ENCODE assay signal across 11 cellular contexts in the genomic region with DNA sequence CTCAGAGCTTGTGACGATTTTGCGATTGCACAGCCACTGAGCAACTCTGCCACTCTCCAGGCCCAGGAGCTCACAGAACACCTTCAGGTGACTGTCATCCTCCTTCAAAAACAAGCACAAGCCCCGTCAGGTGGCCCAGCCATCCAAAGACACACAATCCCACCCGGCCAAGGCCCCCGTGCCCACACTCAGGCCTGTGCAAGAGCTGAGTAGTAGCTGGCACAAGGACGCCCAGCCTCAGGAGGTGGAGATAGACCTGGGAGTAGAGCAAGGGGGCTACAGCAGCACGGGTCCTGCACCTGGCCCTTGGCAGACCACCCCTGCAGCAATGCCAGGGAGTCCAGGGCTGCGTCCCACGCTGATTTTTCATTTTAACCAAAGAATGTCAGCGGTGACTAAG. TPM values are rescaled to one million over a fixed set of nuclear protein-coding genes. Genes with fewer than 3 reads are reported as not detected.
DNase-seq lines count a peak whose midpoint lies in the region; ATAC-seq, FAIRE-seq and TF ChIP-seq lines count a peak whose summit lies in the region.
"Had no signal": no experiment of that assay in that cellular context is flagged by ENCODE, and none has a peak within 500 bp of the region (broad histone marks: within the 10 kb centered on the region; RNA-seq: fewer than 3 reads in every experiment).

No MANE protein-coding gene starts in this region.

- no peak for TF ChIP-seq CTCF in heart left ventricle (IDR thresholded peaks at IDR 0.05)
- TF ChIP-seq CTCF in GM12878 (IDR thresholded peaks at IDR 0.05 in 2 of 3, conservative IDR thresholded peaks at IDR 0.05 in 1 of 3; ENCODE audit: control insufficient read depth in 2 of 3, extremely low read depth in 1 of 3, insufficient read depth in 1 of 3, low read depth in 3 of 3, low read length in 3 of 3): no peak
- TF ChIP-seq CTCF in upper lobe of right lung (IDR thresholded peaks at IDR 0.05): no peak

- H3K27ac Mint-ChIP-seq in naive thymus-derived CD8-positive, alpha-beta T cell: peak overlapping the region in 8 of 10 donors; percentile 47 to 84 (median 74)

- ATAC-seq in heart left ventricle (no peak), left ventricle myocardium superior (no peak), GM12878 (no peak), upper lobe of right lung (no peak)
- no peak for ATAC-seq in naive thymus-derived CD8-positive, alpha-beta T cell

- peak overlapping the region; percentile 73; the same call in 1 of the 2 replicates for H3K9ac ChIP-seq in GM12878 (ENCODE audit: control insufficient read depth, insufficient read depth, low read length)

- DNase-seq in heart left ventricle (no peak), left ventricle myocardium superior (no peak), GM12878 (ENCODE audit: low read depth, low spot score) (no peak), upper lobe of right lung (no peak), Kasumi-1 (lab: John Stamatoyannopoulos, UW) (no peak), NCI-H774 (lab: John Stamatoyannopoulos, UW) (no peak), NCI-H69 (lab: John Stamatoyannopoulos, UW) (no peak)
- no peak for DNase-seq in naive thymus-derived CD8-positive, alpha-beta T cell
- DNase-seq: NCI-H1092 had no signal

- H3K27ac ChIP-seq in heart left ventricle: peak overlapping the region in 11 of 12 donors; percentile 6 to 74 (median 50)
- peak overlapping the region; percentile 95 for H3K27ac ChIP-seq in GM12878 (ENCODE audit: control insufficient read depth, insufficient read depth)
- H3K27ac ChIP-seq in upper lobe of right lung: peak overlapping the region; percentile 68

- no peaks in the 10 kb centered on the region for H3K27me3 Mint-ChIP-seq in naive thymus-derived CD8-positive, alpha-beta T cell

- TF ChIP-seq EP300 in GM12878 (IDR thresholded peaks at IDR 0.05; ENCODE audit: borderline replicate concordance in 1 of 2, control insufficient read depth in 1 of 2, low read depth in 2 of 2, low read length in 2 of 2): no peak

- no peak overlapping the region; the same call in 1 of the 2 replicates for H2AFZ ChIP-seq in GM12878 (ENCODE audit: control insufficient read depth, low read depth, low read length)

- WGBS in heart left ventricle, 4 donors: 92 to 99% (median 97%) methylated on average over 10 of the region's 10 CpGs
- WGBS in GM12878 (ENCODE audit: insufficient coverage, insufficient replicate concordance, low lambda C conversion rate, missing lambda C conversion rate): 97% methylated on average over 10 of the region's 10 CpGs

- peak overlapping the region in 2 of 10 donors; percentile 10 to 26 for H3K4me3 Mint-ChIP-seq in naive thymus-derived CD8-positive, alpha-beta T cell

- H3K4me1 ChIP-seq in heart left ventricle: peaks cover 0 to 37% (median 20%) of the 10 kb centered on the region in 12 donors
- peaks cover 26% of the 10 kb centered on the region for H3K4me1 ChIP-seq in GM12878 (ENCODE audit: control insufficient read depth, insufficient read depth, low read length)
- peaks cover 16% of the 10 kb centered on the region for H3K4me1 ChIP-seq in upper lobe of right lung

- POLR2A ChIA-PET in GM12878 (lab: Charles Lee): interaction anchor here (1.0 kb wide), 1 partner anchor 422 kb away, joined by 3 read pairs; no protein-coding TSS in a partner anchor
- POLR2A ChIA-PET in naive thymus-derived CD8-positive, alpha-beta T cell (lab: Charles Lee): interaction anchor here (0.5 to 1.3 kb wide), 3 partner anchors 35 to 416 kb away, joined by 3 read pairs; no protein-coding TSS in a partner anchor

- no peaks in the 10 kb centered on the region for H3K79me2 ChIP-seq in GM12878 (ENCODE audit: control insufficient read depth, insufficient read depth, low read length)

- SMC1A ChIA-PET in GM12878 (lab: Charles Lee; ENCODE audit: uncharacterized antibody, unreplicated experiment): interaction anchor here (1.0 to 10.7 kb wide), 14 partner anchors 27 to 477 kb away, joined by 3 to 143 read pairs (median 5); no protein-coding TSS in a partner anchor

- in situ Hi-C loops in GM12878 (cut with MboI): no loop called here

- intact Hi-C loops in heart left ventricle (cut with DNase I) (no loop called here), left ventricle myocardium superior (cut with micrococcal nuclease) (no loop called here), GM12878 (cut with micrococcal nuclease; ENCODE audit: unreplicated experiment) (loop anchor here (5.0 kb wide), 1 partner anchor 46 kb away; no protein-coding TSS in a partner anchor), upper lobe of right lung (cut with DNase I) (no loop called here)

- H3K36me3 Mint-ChIP-seq in naive thymus-derived CD8-positive, alpha-beta T cell: no peaks in the 10 kb centered on the region

- H3K36me3 ChIP-seq in heart left ventricle: no peaks in the 10 kb centered on the region
- no peaks in the 10 kb centered on the region for H3K36me3 ChIP-seq in GM12878 (ENCODE audit: control insufficient read depth in 2 of 2, insufficient read depth in 2 of 2, low read length in 1 of 2)
- H3K36me3 ChIP-seq in upper lobe of right lung: peaks cover 8% of the 10 kb centered on the region

- RAD21 ChIA-PET in GM12878 (lab: Charles Lee; ENCODE audit: unreplicated experiment): interaction anchor here (0.8 to 11.0 kb wide), 9 partner anchors 10 to 472 kb away, joined by 3 to 121 read pairs (median 4); no protein-coding TSS in a partner anchor

- H3K27me3 ChIP-seq in heart left ventricle (no peaks in the 10 kb centered on the region), GM12878 (replicated peaks in 1 of 2; ENCODE audit: control insufficient read depth in 2 of 2, insufficient read depth in 2 of 2, low read length in 1 of 2) (no peaks in the 10 kb centered on the region), upper lobe of right lung (no peaks in the 10 kb centered on the region)
- H3K27me3 ChIP-seq: BLaER1 treated with 17β-estradiol and CSF1 and Interleukin-3, amounts not matched to agents 10 nM and 100 nM had no signal

- CTCF ChIA-PET in GM12878 (lab: Yijun Ruan, JAX): interaction anchor here (0.8 to 10.5 kb wide), 12 partner anchors 9 to 477 kb away, joined by 3 to 191 read pairs (median 6); no protein-coding TSS in a partner anchor

- H3K9me3 ChIP-seq in heart left ventricle (no peaks in the 10 kb centered on the region), GM12878 (replicated peaks; ENCODE audit: control insufficient read depth, insufficient read depth, low read length) (no peaks in the 10 kb centered on the region), upper lobe of right lung (no peaks in the 10 kb centered on the region)
- H3K9me3 ChIP-seq: BLaER1 treated with 17β-estradiol and CSF1 and Interleukin-3, amounts not matched to agents 10 nM and 100 nM had no signal

- no peaks in the 10 kb centered on the region for H3K9me3 Mint-ChIP-seq in naive thymus-derived CD8-positive, alpha-beta T cell

- no peaks in the 10 kb centered on the region for H4K20me1 ChIP-seq in GM12878 (ENCODE audit: control insufficient read depth, insufficient read depth)
- H4K20me1 ChIP-seq: BLaER1 treated with 17β-estradiol and CSF1 and Interleukin-3, amounts not matched to agents 10 nM and 100 nM had no signal

- no peak for FAIRE-seq in GM12878 (lab: Jason Lieb, UNC)

- H3K4me1 Mint-ChIP-seq in naive thymus-derived CD8-positive, alpha-beta T cell: peaks cover 31 to 50% (median 47%) of the 10 kb centered on the region in 4 donors

- H3K4me3 ChIP-seq in heart left ventricle (no peak overlapping the region), GM12878 (no peak overlapping the region), upper lobe of right lung (no peak overlapping the region)
- H3K4me3 ChIP-seq: BLaER1 treated with 17β-estradiol and CSF1 and Interleukin-3, amounts not matched to agents 10 nM and 100 nM; lung had no signal

- TF ChIP-seq POLR2A in heart left ventricle (IDR thresholded peaks at IDR 0.05) (no peak), GM12878 (IDR thresholded peaks at IDR 0.05; ENCODE audit: low read depth, low read length) (no peak)

- no TSS peak for BruUV-seq in GM12878 (replicated peaks; lab: Mats Ljungman, UMichigan)

- no peak for TF ChIP-seq RAD21 in GM12878 (IDR thresholded peaks at IDR 0.05; ENCODE audit: insufficient read depth, low read depth, low read length)

- no peak overlapping the region; the same call in 1 of the 2 replicates for H3K4me2 ChIP-seq in GM12878 (ENCODE audit: control insufficient read depth, insufficient read depth)

TF ChIP-seq in GM12878, 131 proteins besides CTCF, POLR2A, EP300 and RAD21:
- TF ChIP-seq CREB1 (IDR thresholded peaks at IDR 0.05; ENCODE audit: low read depth) (no peak), CBX5 (IDR thresholded peaks at IDR 0.05; ENCODE audit: low read depth) (no peak), SMAD5 (IDR thresholded peaks at IDR 0.05; ENCODE audit: low read depth) (no peak)

RNA-seq across cellular contexts. Expression of a gene that starts 34.6 kb away (rescaled TPM):
- 1 to 10 TPM; 1.0 to 7.2 (median 3.4) TPM for total RNA-seq in heart left ventricle
- under 1 TPM; 0.89 to 0.95 TPM for polyA plus RNA-seq in heart left ventricle
- 2.1 TPM for total RNA-seq in left ventricle myocardium superior
- 0.59 and 0.92 TPM in 2 replicates for total RNA-seq in GM12878 (2013; cell fraction: nucleolus; rRNA removed)
- total RNA-seq in GM12878 (2014; rRNA removed): 0.76 and 0.79 TPM in 2 replicates
- 0.69 and 0.72 TPM in 2 replicates for total RNA-seq in GM12878 (2014; rRNA removed; fragmentation: Illumina TruSeq; extraction: Trizol)
- 0.97 and 1.0 TPM in 2 replicates for total RNA-seq in GM12878 (2021)
- polyA plus RNA-seq in GM12878 (2011; ENCODE audit: low read depth): 0.29 TPM
- 1.3 TPM in 2 replicates for polyA plus RNA-seq in GM12878 (2011; rRNA removed)
- 0.74 and 0.79 TPM in 2 replicates for polyA plus RNA-seq in GM12878 (2011; cell fraction: cytosol; rRNA removed)
- 0.75 and 0.80 TPM in 2 replicates for polyA plus RNA-seq in GM12878 (2011; cell fraction: nucleus; rRNA removed)
- 0.52 and 0.62 TPM in 2 replicates for polyA plus RNA-seq in GM12878 (2012)
- polyA plus RNA-seq in GM12878 (2014; fragmentation: Illumina TruSeq; extraction: Trizol): 0.98 and 2.4 TPM in 2 replicates
- under 1 TPM; 0.40 to 0.42 TPM for polyA plus RNA-seq in GM12878 (2014; fragmentation: Nextera tagmentation; extraction: Ambion mirVana)
- 0.76 and 1.1 TPM in 2 replicates for polyA plus RNA-seq in GM12878 (2014; rRNA removed)
- polyA plus RNA-seq in GM12878 (2016; fragmentation: Nextera tagmentation; extraction: Ambion mirVana): under 1 TPM; 0.29 to 0.75 TPM
- 2.2 and 2.4 TPM in 2 replicates for polyA minus RNA-seq in GM12878 (2011; rRNA and poly(A)+ RNA removed)
- polyA minus RNA-seq in GM12878 (2011; cell fraction: cytosol; rRNA and poly(A)+ RNA removed): 0.67 and 0.94 TPM in 2 replicates
- polyA minus RNA-seq in GM12878 (2011; cell fraction: nucleus; rRNA and poly(A)+ RNA removed): 1.1 and 2.2 TPM in 2 replicates
- under 1 TPM; 0.10 to 0.19 TPM for total RNA-seq in naive thymus-derived CD8-positive, alpha-beta T cell
- polyA plus RNA-seq in naive thymus-derived CD8-positive, alpha-beta T cell: under 1 TPM; 0.13 to 0.51 (median 0.22) TPM
- total RNA-seq in upper lobe of right lung: 80.0 TPM
